ENCODE assay signal across 8 cellular contexts in genomic region chr11:17528181-17528691, GRCh38. TPM values are rescaled to one million over a fixed set of nuclear protein-coding genes. Genes with fewer than 3 reads are reported as not detected.
A peak's percentile ranks its signal among the peaks of the same experiment; 100 is the strongest.
DNase-seq lines count a peak whose midpoint lies in the region; ATAC-seq and TF ChIP-seq lines count a peak whose summit lies in the region.

No MANE protein-coding gene starts in this region.

- ATAC-seq in HG03342 (IDR thresholded peaks at IDR 0.05; ENCODE audit: unreplicated experiment) (peak; percentile 67), GM19467 (IDR thresholded peaks at IDR 0.05; ENCODE audit: unreplicated experiment) (no peak)

- TF ChIP-seq CTCF in fibroblast of villous mesenchyme (IDR thresholded peaks at IDR 0.05; ENCODE audit: insufficient read depth, low read depth, low read length): peak; percentile 69

- DNase-seq in NK-92 treated with Interleukin-12 subunit alpha and Interleukin-12 subunit beta, amount 100 ng/mL, for 24 hours (lab: John Stamatoyannopoulos, UW): peak; percentile 15
- DNase-seq in NK-92 (lab: John Stamatoyannopoulos, UW; ENCODE audit: unreplicated experiment) (no peak), NOMO-1 treated with dmso at 0.1 percent for 144 hours (lab: John Stamatoyannopoulos, UW; ENCODE audit: unreplicated experiment) (peak; percentile 18), fibroblast of villous mesenchyme (ENCODE audit: low read depth) (peak; percentile 33), occipital lobe (lab: John Stamatoyannopoulos, UW) (peak; percentile 38)
- peak; percentile 46 for DNase-seq in activated T-cell treated with anti-CD3 and anti-CD28 coated beads, Interleukin-2, amount 50 U/mL, for 1 hour

- H3K4me3 ChIP-seq in fibroblast of villous mesenchyme (ENCODE audit: low read depth, low read length): no peak overlapping the region

RNA-seq across cellular contexts. Expression of gene USH1C, which starts 16.0 kb away (rescaled TPM):
- not detected in 2 replicates for total RNA-seq in fibroblast of villous mesenchyme
- 0.62 TPM for total RNA-seq in occipital lobe

RNA-seq across cellular contexts. Expression of gene OTOG, which starts 18.8 kb away (rescaled TPM):
- total RNA-seq in fibroblast of villous mesenchyme: not detected in 2 replicates
- not detected for total RNA-seq in occipital lobe

RNA-seq across cellular contexts. Expression of gene ABCC8, which starts 51.6 kb away (rescaled TPM):
- total RNA-seq in fibroblast of villous mesenchyme (not detected in 2 replicates), occipital lobe (9.8 TPM)

Comparison
In these comparisons a context has a peak if more than half of its experiments do, and no peak if none do; other contexts are left out.
1. RNA of gene ABCC8, which starts 51.6 kb away (total RNA-seq): 9.8 TPM in occipital lobe (single experiment); not detected in fibroblast of villous mesenchyme; every median in the first group is over 10 times any median in the second.